In genomic region chr1:113403065-113403464, GRCh38 we compare ENCODE assay signal across 20 cellular contexts. TPM values are rescaled to one million over a fixed set of nuclear protein-coding genes. Genes with fewer than 3 reads are reported as not detected.
DNase-seq lines count a peak whose midpoint lies in the region; ATAC-seq, FAIRE-seq and TF ChIP-seq lines count a peak whose summit lies in the region.
"Had no signal": no experiment of that assay in that cellular context is flagged by ENCODE, and none has a peak within 500 bp of the region (broad histone marks: within the 10 kb centered on the region; RNA-seq: fewer than 3 reads in every experiment).

No MANE protein-coding gene starts in this region.

- H3K4me1 Mint-ChIP-seq in neural progenitor cell = peaks cover 15% of the 10 kb centered on the region
- peaks cover 17% of the 10 kb centered on the region for H3K4me1 Mint-ChIP-seq in MCF 10A (ENCODE audit: insufficient read depth, unreplicated experiment)
- H3K4me1 Mint-ChIP-seq: CD14-positive monocyte had no signal

- H3K27me3 Mint-ChIP-seq in neural progenitor cell (ENCODE audit: insufficient read depth, low read depth) (peaks cover 3% of the 10 kb centered on the region), MCF 10A (ENCODE audit: insufficient read depth, unreplicated experiment) (no peaks in the 10 kb centered on the region)

- H3K9ac ChIP-seq in neural progenitor cell = no peak overlapping the region
- H3K9ac ChIP-seq: BLaER1 had no signal

- no peaks in the 10 kb centered on the region for H3K36me3 ChIP-seq in neural progenitor cell
- peaks cover 0 to 3% (median 0%) of the 10 kb centered on the region in 4 donors for H3K36me3 ChIP-seq in upper lobe of left lung
- H3K36me3 ChIP-seq: BLaER1, HAP-1 had no signal

- H2AFZ ChIP-seq in neural progenitor cell (replicated peaks) = no peak overlapping the region

- H3K9me3 ChIP-seq in neural progenitor cell (ENCODE audit: low read depth) (no peaks in the 10 kb centered on the region), upper lobe of left lung (no peaks in the 10 kb centered on the region)
- H3K9me3 ChIP-seq: BLaER1, HAP-1 had no signal

- H3K27me3 ChIP-seq in neural progenitor cell (no peaks in the 10 kb centered on the region), upper lobe of left lung (no peaks in the 10 kb centered on the region)
- H3K27me3 ChIP-seq: BLaER1 had no signal

- POLR2A ChIA-PET in MCF 10A (lab: Yijun Ruan, JAX) = interaction anchor here (0.7 to 5.0 kb wide), 5 partner anchors 8 to 55 kb away, joined by 3 to 53 read pairs (median 9); partner anchors contain the start of gene MAGI3

- H4K20me1 ChIP-seq in neural progenitor cell (ENCODE audit: low read depth) = peaks cover 24% of the 10 kb centered on the region

- H3F3A ChIP-seq in neural progenitor cell (ENCODE audit: low read depth) = peaks cover 5% of the 10 kb centered on the region

- peaks cover 73% of the 10 kb centered on the region for H3K79me2 ChIP-seq in neural progenitor cell (ENCODE audit: low read depth)

- no peak for DNase-seq in H54 (ENCODE audit: insufficient read length, low spot score)
- peak; percentile 3 for DNase-seq in NCI-H69 (lab: John Stamatoyannopoulos, UW)
- DNase-seq in iPS-NIHi7 (ENCODE audit: extremely low spot score) = peak; percentile 15
- peak; percentile 10 for DNase-seq in neural progenitor cell (ENCODE audit: low spot score)
- no peak for DNase-seq in MCF 10A (ENCODE audit: unreplicated experiment)
- DNase-seq in upper lobe of left lung = no peak
- DNase-seq in glomerular visceral epithelial cell (ENCODE audit: extremely low spot score) = no peak
- no peak for DNase-seq in NCI-H2227 treated with DMSO at 0.1 percent for 48 hours (lab: John Stamatoyannopoulos, UW)
- DNase-seq: 8988T; CD4-positive, alpha-beta memory T cell; DMS153; DMS79; GDM1; GOT3 had no signal

- H3K36me3 Mint-ChIP-seq in neural progenitor cell (no peaks in the 10 kb centered on the region), MCF 10A (ENCODE audit: insufficient read depth, unreplicated experiment) (no peaks in the 10 kb centered on the region)
- H3K36me3 Mint-ChIP-seq: CD14-positive monocyte; CD4-positive, alpha-beta memory T cell had no signal

- H3K4me1 ChIP-seq in neural progenitor cell = peaks cover 28% of the 10 kb centered on the region
- H3K4me1 ChIP-seq in upper lobe of left lung = peaks cover 8 to 28% (median 15%) of the 10 kb centered on the region in 4 donors
- H3K4me1 ChIP-seq: BLaER1 had no signal

- TF ChIP-seq POLR2A in H54 (IDR thresholded peaks at IDR 0.05; ENCODE audit: low read depth, low read length) (no peak), upper lobe of left lung (IDR thresholded peaks at IDR 0.05) (no peak)

- H3K4me2 ChIP-seq in neural progenitor cell = no peak overlapping the region
- H3K4me2 ChIP-seq: BLaER1 had no signal

- H3K27ac Mint-ChIP-seq in neural progenitor cell (no peak overlapping the region), MCF 10A (ENCODE audit: low read depth, unreplicated experiment) (no peak overlapping the region)
- H3K27ac Mint-ChIP-seq: CD14-positive monocyte; CD4-positive, alpha-beta memory T cell had no signal

- H3K4me3 ChIP-seq in neural progenitor cell (no peak overlapping the region), upper lobe of left lung (no peak overlapping the region)
- H3K4me3 ChIP-seq: BLaER1, HAP-1 had no signal

- no peak overlapping the region for H3K4me3 Mint-ChIP-seq in neural progenitor cell
- H3K4me3 Mint-ChIP-seq in MCF 10A (ENCODE audit: unreplicated experiment) = no peak overlapping the region
- H3K4me3 Mint-ChIP-seq: CD14-positive monocyte; CD4-positive, alpha-beta memory T cell had no signal

- no TSS peak for BruUV-seq in MCF 10A (replicated peaks; lab: Mats Ljungman, UMichigan)

- H3K9me3 Mint-ChIP-seq in neural progenitor cell (no peaks in the 10 kb centered on the region), MCF 10A (ENCODE audit: unreplicated experiment) (no peaks in the 10 kb centered on the region)
- H3K9me3 Mint-ChIP-seq: CD14-positive monocyte had no signal

- TF ChIP-seq CTCF in neural progenitor cell (IDR thresholded peaks at IDR 0.05) (no peak), MCF 10A (IDR thresholded peaks at IDR 0.05; ENCODE audit: unreplicated experiment) (no peak), upper lobe of left lung (IDR thresholded peaks at IDR 0.05) (no peak)

- TF ChIP-seq EP300 in upper lobe of left lung (IDR thresholded peaks at IDR 0.05) = no peak

- no peak overlapping the region for H3K27ac ChIP-seq in neural progenitor cell
- peak overlapping the region in 1 of 4 donors; percentile 11 for H3K27ac ChIP-seq in upper lobe of left lung
- H3K27ac ChIP-seq: BLaER1, HL-60 had no signal

- intact Hi-C loops in MCF 10A (cut with micrococcal nuclease) = no loop called here

- CTCF ChIA-PET in MCF 10A (lab: Yijun Ruan, JAX) = interaction anchor here (0.7 to 1.1 kb wide), 3 partner anchors 11 to 271 kb away, joined by 3 to 4 read pairs (median 3); no protein-coding TSS in a partner anchor

- WGBS in upper lobe of left lung, 2 donors = 0 to 50% methylated on average over 1 of the region's 1 CpG

- no peak for ATAC-seq in upper lobe of left lung (ENCODE audit: low FRiP score in 2 of 2)

- FAIRE-seq in H54 (lab: Jason Lieb, UNC) = peak; percentile 78
- FAIRE-seq: GM12892, GM18507 had no signal

RNA-seq across cellular contexts. Expression of gene MAGI3, which starts 12.8 kb away (rescaled TPM):
- total RNA-seq in neural progenitor cell (ENCODE audit: low replicate concordance) = 20.9 and 26.9 TPM in 2 replicates
- total RNA-seq in MCF 10A (2022) = 12.8 and 14.3 TPM in 2 replicates
- 100 to 1,000 TPM in 2 of 6 donors, 10 to 100 TPM in 4; 43.3 to 181 (median 89.8) TPM for total RNA-seq in upper lobe of left lung

Comparison
In these comparisons a context has a peak if more than half of its experiments do, and no peak if none do; other contexts are left out.
1. DNase-seq: peak in NCI-H69 (single experiment), iPS-NIHi7 (single experiment) and neural progenitor cell (single experiment); none in H54 (single experiment), MCF 10A (single experiment), upper lobe of left lung (0 of 2), glomerular visceral epithelial cell (single experiment) and NCI-H2227 treated with DMSO at 0.1 percent for 48 hours (single experiment).